ENCODE assay signal across 8 cellular contexts in genomic region chr5:133051547-133052316, GRCh38. TPM values are rescaled to one million over a fixed set of nuclear protein-coding genes. Genes with fewer than 3 reads are reported as not detected.
DNase-seq lines count a peak whose midpoint lies in the region; ATAC-seq, FAIRE-seq and TF ChIP-seq lines count a peak whose summit lies in the region.

TSS of gene HSPA4 (plus strand) at chr5:133052013. CDS start at chr5:133052251, 238 bp downstream.

- peak; percentile 64; the same call in 1 of the 2 replicates for TF ChIP-seq POLR2A in H54 (IDR thresholded peaks at IDR 0.05; ENCODE audit: low read depth, low read length)
- peak; percentile 94 for TF ChIP-seq POLR2A in Raji (IDR thresholded peaks at IDR 0.05; ENCODE audit: insufficient read depth, low read depth, low read length)

- peaks cover 4% of the 10 kb centered on the region for H3K27me3 ChIP-seq in Loucy (ENCODE audit: insufficient read depth, low read length, poor library complexity, severe bottlenecking)

- no peaks in the 10 kb centered on the region for H3K9me3 ChIP-seq in Loucy (ENCODE audit: insufficient read depth, low read depth, low read length)

- H2AFZ ChIP-seq in Loucy (ENCODE audit: low read length), result peak within 1 kb of the TSS; percentile 66

- H3K27ac Mint-ChIP-seq in natural killer cell, result peak within 1 kb of the TSS; percentile 98 to 99

- peaks cover 0 to 4% of the 10 kb centered on the region in 2 donors for H3K27me3 Mint-ChIP-seq in natural killer cell (ENCODE audit: low read depth in 2 of 2)

- peak within 1 kb of the TSS; percentile 99 for H3K9ac ChIP-seq in Loucy (ENCODE audit: low read depth, low read length, poor library complexity, severe bottlenecking)

- H3K4me3 ChIP-seq in Loucy (ENCODE audit: low read length, poor library complexity, severe bottlenecking), result peak within 1 kb of the TSS; percentile 98

- H3K4me1 Mint-ChIP-seq in natural killer cell, result peaks cover 23 to 41% of the 10 kb centered on the region in 2 donors

- H4K20me1 ChIP-seq in Loucy (ENCODE audit: insufficient read depth, low read length, poor library complexity, severe bottlenecking), result peaks cover 36% of the 10 kb centered on the region

- peak; percentile 72 for FAIRE-seq in H54 (lab: Jason Lieb, UNC)

- H3K36me3 Mint-ChIP-seq in natural killer cell, result no peaks in the 10 kb centered on the region

- DNase-seq in EL (peak; percentile 99), H54 (ENCODE audit: insufficient read length, low spot score) (peak; percentile 89), fibroblast of peridontal ligament (ENCODE audit: extremely low read depth) (peak; percentile 99), natural killer cell (peak; percentile 96)
- DNase-seq in activated T-helper 9 cell treated with anti-CD3 and anti-CD28 coated beads, Interleukin-2, amount 50 U/mL, for 16 hours (ENCODE audit: low read depth), result peak; percentile 94
- DNase-seq in stimulated activated naive CD4-positive, alpha-beta T cell treated with Interleukin-2 at 50 U/mL for 16 hours (lab: John Stamatoyannopoulos, UW), result peak; percentile 98

- peaks cover 9% of the 10 kb centered on the region; the same call in 1 of the 2 replicates for H3F3A ChIP-seq in Loucy (ENCODE audit: low read depth)

- intact Hi-C loops in natural killer cell (cut with micrococcal nuclease), result loop anchor here (1.0 kb wide), 3 partner anchors 25 to 185 kb away; partner anchors contain the start of genes AFF4, GDF9, UQCRQ and ZCCHC10

- ATAC-seq in natural killer cell, result peak; percentile 84 to 91 (median 87)

- no peaks in the 10 kb centered on the region for H3K36me3 ChIP-seq in Loucy (ENCODE audit: insufficient read depth, low read length)

- peaks cover 59% of the 10 kb centered on the region for H3K79me2 ChIP-seq in Loucy (ENCODE audit: insufficient read depth, low read length)

- no peaks in the 10 kb centered on the region for H3K9me2 ChIP-seq in Loucy (replicated peaks; ENCODE audit: low read depth, low read length)

- peaks cover 8% of the 10 kb centered on the region for H3K4me1 ChIP-seq in Loucy (ENCODE audit: insufficient read depth, low read length, poor library complexity, severe bottlenecking)

- TF ChIP-seq CTCF in Loucy (conservative IDR thresholded peaks at IDR 0.05; ENCODE audit: low read length), result no peak
- TF ChIP-seq CTCF in natural killer cell (IDR thresholded peaks at IDR 0.05), result no peak

- H3K9me3 Mint-ChIP-seq in natural killer cell, result no peaks in the 10 kb centered on the region

- H3K4me2 ChIP-seq in Loucy (ENCODE audit: low read depth, low read length, poor library complexity, severe bottlenecking), result peak within 1 kb of the TSS; percentile 90

- peak within 1 kb of the TSS; percentile 91 for H3K4me3 Mint-ChIP-seq in natural killer cell

RNA-seq across cellular contexts. Expression of gene HSPA4, which starts in this region (rescaled TPM):
- 10 to 100 TPM; 38.3 to 58.6 (median 43.0) TPM for total RNA-seq in natural killer cell

Comparison
In these comparisons a context has a peak if more than half of its experiments do, and no peak if none do; other contexts are left out.
1. Peak in every context shown above with its lines: DNase-seq, ATAC-seq and H3K4me3 ChIP-seq.